ENCODE assay signal across 10 cellular contexts in the genomic region with DNA sequence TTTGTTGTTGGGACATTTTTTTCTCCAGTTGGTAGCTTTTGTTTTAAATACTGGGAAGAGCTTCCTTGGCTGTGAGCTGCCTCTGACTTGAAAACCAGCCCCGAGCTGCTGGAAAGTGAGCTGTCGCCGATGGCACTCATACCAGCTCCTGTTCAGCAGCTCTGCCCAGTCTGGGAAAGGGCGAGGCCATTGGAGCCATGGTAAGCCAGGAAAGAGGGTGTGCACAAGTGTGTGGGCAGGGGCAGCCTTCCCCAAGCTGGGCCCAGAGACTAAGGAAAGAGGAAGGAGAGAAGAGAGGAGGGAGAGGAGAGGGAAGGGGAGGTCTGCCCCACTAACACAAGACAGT. TPM values are rescaled to one million over a fixed set of nuclear protein-coding genes. Genes with fewer than 3 reads are reported as not detected.
DNase-seq lines count a peak whose midpoint lies in the region; ATAC-seq and TF ChIP-seq lines count a peak whose summit lies in the region.
"Had no signal": no experiment of that assay in that cellular context is flagged by ENCODE, and none has a peak within 500 bp of the region (broad histone marks: within the 10 kb centered on the region; RNA-seq: fewer than 3 reads in every experiment).

No MANE protein-coding gene starts in this region.

- H3K4ac ChIP-seq in neuronal stem cell (ENCODE audit: low read length) = no peak overlapping the region

- in situ Hi-C loops in KBM-7 (cut with MboI; ENCODE audit: low pct_unique_long_range_greater_than_20kb, low sequenced_read_pairs) = no loop called here

- no peak overlapping the region for H2BK120ac ChIP-seq in neuronal stem cell (ENCODE audit: low read depth, low read length)

- no peak overlapping the region for H3K14ac ChIP-seq in neuronal stem cell (ENCODE audit: low read length)

- WGBS in heart left ventricle, 4 donors = 28 to 34% (median 29%) methylated on average over 4 of the region's 4 CpGs
- no CpG with 5 or more reads among the region's 4 CpGs for WGBS in neuronal stem cell (ENCODE audit: extremely low coverage in 2 of 2, insufficient read length in 2 of 2, insufficient replicate concordance in 1 of 2), 2 donors

- H3K27me3 ChIP-seq in BLaER1 treated with 17β-estradiol and CSF1 and Interleukin-3, amounts not matched to agents 10 nM and 100 nM = peaks cover 28 to 37% (median 34%) of the 10 kb centered on the region in 11 experiments
- H3K27me3 ChIP-seq in heart left ventricle = peaks cover 6 to 92% (median 33%) of the 10 kb centered on the region in 9 donors
- H3K27me3 ChIP-seq in neuronal stem cell (ENCODE audit: control insufficient read depth in 3 of 3, insufficient read depth in 3 of 3, low read depth in 1 of 3, low read length in 3 of 3) = peaks cover 80 to 99% (median 94%) of the 10 kb centered on the region in 3 experiments

- H2AK5ac ChIP-seq in neuronal stem cell (ENCODE audit: low read depth, low read length) = no peak overlapping the region

- DNase-seq in KBM-7 = peak; percentile 81
- peak in 3 of 5 donors; percentile 42 to 58 (median 44) for DNase-seq in heart left ventricle
- DNase-seq in neuronal stem cell (ENCODE audit: low spot score) = no peak
- DNase-seq in foreskin melanocyte = no peak
- no peak for DNase-seq in activated CD4-positive, alpha-beta T cell treated with anti-CD3 and anti-CD28 coated beads for 4 hours
- DNase-seq in NCI-H1694 treated with DMSO at 0.1 percent for 48 hours (lab: John Stamatoyannopoulos, UW) = no peak
- DNase-seq: PC-9, T-helper 2 cell had no signal

- no peak overlapping the region for H4K8ac ChIP-seq in neuronal stem cell (ENCODE audit: low read depth, low read length)

- peaks cover 0 to 18% (median 0%) of the 10 kb centered on the region in 11 experiments; a peak in 7 of 22 replicates for H4K20me1 ChIP-seq in BLaER1 treated with 17β-estradiol and CSF1 and Interleukin-3, amounts not matched to agents 10 nM and 100 nM

- H3K4me2 ChIP-seq in BLaER1 treated with 17β-estradiol and CSF1 and Interleukin-3, amounts not matched to agents 10 nM and 100 nM = peak overlapping the region; percentile 85 to 99 (median 95)
- H3K4me2 ChIP-seq in neuronal stem cell (ENCODE audit: insufficient read depth, low read length, poor library complexity, severe bottlenecking) = no peak overlapping the region
- H3K4me2 ChIP-seq: PC-9 had no signal

- H3K36me3 ChIP-seq in BLaER1 treated with 17β-estradiol and CSF1 and Interleukin-3, amounts not matched to agents 10 nM and 100 nM = peaks cover 0 to 16% (median 5%) of the 10 kb centered on the region in 11 experiments; a peak in 6 of 22 replicates
- H3K36me3 ChIP-seq in heart left ventricle = no peaks in the 10 kb centered on the region
- H3K36me3 ChIP-seq in neuronal stem cell (replicated peaks in 1 of 2; ENCODE audit: control insufficient read depth in 2 of 2, insufficient read depth in 2 of 2, low read length in 2 of 2) = no peaks in the 10 kb centered on the region

- H2BK5ac ChIP-seq in neuronal stem cell (ENCODE audit: low read length) = no peak overlapping the region

- peak overlapping the region; percentile 53 to 100 (median 99); a peak in 21 of 22 replicates for H3K27ac ChIP-seq in BLaER1 treated with 17β-estradiol and CSF1 and Interleukin-3, amounts not matched to agents 10 nM and 100 nM
- peak overlapping the region in 11 of 12 donors; percentile 4 to 71 (median 36) for H3K27ac ChIP-seq in heart left ventricle
- no peak overlapping the region for H3K27ac ChIP-seq in neuronal stem cell (replicated peaks; ENCODE audit: low read length)
- H3K27ac ChIP-seq: PC-9 had no signal

- H3K9me3 ChIP-seq in BLaER1 treated with 17β-estradiol and CSF1 and Interleukin-3, amounts not matched to agents 10 nM and 100 nM (replicated peaks in 1 of 11) = no peaks in the 10 kb centered on the region
- H3K9me3 ChIP-seq in heart left ventricle (no peaks in the 10 kb centered on the region), neuronal stem cell (replicated peaks in 1 of 2; ENCODE audit: control insufficient read depth in 2 of 2, insufficient read depth in 1 of 2, low read depth in 1 of 2, low read length in 2 of 2) (peaks cover 2 to 11% of the 10 kb centered on the region in 2 donors)

- ATAC-seq in heart left ventricle (no peak), GM21825 (IDR thresholded peaks at IDR 0.05; ENCODE audit: unreplicated experiment) (no peak)

- peak overlapping the region; percentile 93 to 100 (median 99) for H3K9ac ChIP-seq in BLaER1 treated with 17β-estradiol and CSF1 and Interleukin-3, amounts not matched to agents 10 nM and 100 nM
- H3K9ac ChIP-seq in neuronal stem cell (ENCODE audit: low read depth, low read length, poor library complexity) = no peak overlapping the region

- intact Hi-C loops in heart left ventricle (cut with DNase I) = loop anchor here in 7 of 10 donors (5.0 to 10.0 kb wide), 7 partner anchors 37 to 398 kb away; no protein-coding TSS in a partner anchor

- TF ChIP-seq CTCF in heart left ventricle (IDR thresholded peaks at IDR 0.05) = no peak

- peak overlapping the region; percentile 81 to 97 (median 95); a peak in 19 of 20 replicates for H3K4me3 ChIP-seq in BLaER1 treated with 17β-estradiol and CSF1 and Interleukin-3, amounts not matched to agents 10 nM and 100 nM
- H3K4me3 ChIP-seq in heart left ventricle (peak overlapping the region in 10 of 12 donors; percentile 2 to 97 (median 43)), neuronal stem cell (ENCODE audit: low read length in 2 of 2) (peak overlapping the region in 1 of 2 donors; percentile 39)
- H3K4me3 ChIP-seq: PC-9 had no signal

- H3K23ac ChIP-seq in neuronal stem cell (ENCODE audit: low read depth, low read length, poor library complexity) = no peak overlapping the region

- no peak overlapping the region for H3K18ac ChIP-seq in neuronal stem cell (ENCODE audit: low read length)

- H3K4me1 ChIP-seq in BLaER1 treated with 17β-estradiol and CSF1 and Interleukin-3, amounts not matched to agents 10 nM and 100 nM = peaks cover 59 to 64% (median 61%) of the 10 kb centered on the region in 10 experiments
- H3K4me1 ChIP-seq in heart left ventricle (peaks cover 5 to 82% (median 45%) of the 10 kb centered on the region in 12 donors), neuronal stem cell (ENCODE audit: control insufficient read depth in 2 of 2, insufficient read depth in 1 of 2, low read depth in 1 of 2, low read length in 2 of 2) (peaks cover 15 to 45% of the 10 kb centered on the region in 2 donors)

- H2AFZ ChIP-seq in neuronal stem cell (ENCODE audit: low read length) = peak overlapping the region; percentile 86
- H2AFZ ChIP-seq: PC-9 had no signal

- no peaks in the 10 kb centered on the region for H3K79me1 ChIP-seq in neuronal stem cell (ENCODE audit: low read depth, low read length)

- H2BK15ac ChIP-seq in neuronal stem cell (ENCODE audit: low read length) = no peak overlapping the region

- no peak overlapping the region for H4K91ac ChIP-seq in neuronal stem cell (ENCODE audit: low read depth, low read length, poor library complexity)

- H2BK12ac ChIP-seq in neuronal stem cell (ENCODE audit: low read length) = no peak overlapping the region

- no peak for TF ChIP-seq POLR2A in heart left ventricle (IDR thresholded peaks at IDR 0.05)

RNA-seq across cellular contexts. Expression of a gene that starts 3.2 kb away (rescaled TPM):
- 10 to 100 TPM in 8 of 9 donors, 1 to 10 TPM in 1; 9.7 to 41.4 (median 19.4) TPM for total RNA-seq in heart left ventricle
- 10 to 100 TPM in 1 of 2 donors, 1 to 10 TPM in 1; 6.7 to 12.4 TPM for polyA plus RNA-seq in heart left ventricle
- polyA plus RNA-seq in neuronal stem cell (2013, experiment 1 of 2) = 0.06 TPM
- polyA plus RNA-seq in neuronal stem cell (2013, experiment 2 of 2) = 0.03 TPM

Comparison
In these comparisons a context has a peak if more than half of its experiments do, and no peak if none do; other contexts are left out.
1. DNase-seq: peak in KBM-7 (single experiment) and heart left ventricle (3 of 5); none in neuronal stem cell (single experiment), foreskin melanocyte (single experiment), activated CD4-positive, alpha-beta T cell treated with anti-CD3 and anti-CD28 coated beads for 4 hours (0 of 2) and NCI-H1694 treated with DMSO at 0.1 percent for 48 hours (single experiment).